Comparison of ENCODE assay signal across 10 cellular contexts in the genomic region with DNA sequence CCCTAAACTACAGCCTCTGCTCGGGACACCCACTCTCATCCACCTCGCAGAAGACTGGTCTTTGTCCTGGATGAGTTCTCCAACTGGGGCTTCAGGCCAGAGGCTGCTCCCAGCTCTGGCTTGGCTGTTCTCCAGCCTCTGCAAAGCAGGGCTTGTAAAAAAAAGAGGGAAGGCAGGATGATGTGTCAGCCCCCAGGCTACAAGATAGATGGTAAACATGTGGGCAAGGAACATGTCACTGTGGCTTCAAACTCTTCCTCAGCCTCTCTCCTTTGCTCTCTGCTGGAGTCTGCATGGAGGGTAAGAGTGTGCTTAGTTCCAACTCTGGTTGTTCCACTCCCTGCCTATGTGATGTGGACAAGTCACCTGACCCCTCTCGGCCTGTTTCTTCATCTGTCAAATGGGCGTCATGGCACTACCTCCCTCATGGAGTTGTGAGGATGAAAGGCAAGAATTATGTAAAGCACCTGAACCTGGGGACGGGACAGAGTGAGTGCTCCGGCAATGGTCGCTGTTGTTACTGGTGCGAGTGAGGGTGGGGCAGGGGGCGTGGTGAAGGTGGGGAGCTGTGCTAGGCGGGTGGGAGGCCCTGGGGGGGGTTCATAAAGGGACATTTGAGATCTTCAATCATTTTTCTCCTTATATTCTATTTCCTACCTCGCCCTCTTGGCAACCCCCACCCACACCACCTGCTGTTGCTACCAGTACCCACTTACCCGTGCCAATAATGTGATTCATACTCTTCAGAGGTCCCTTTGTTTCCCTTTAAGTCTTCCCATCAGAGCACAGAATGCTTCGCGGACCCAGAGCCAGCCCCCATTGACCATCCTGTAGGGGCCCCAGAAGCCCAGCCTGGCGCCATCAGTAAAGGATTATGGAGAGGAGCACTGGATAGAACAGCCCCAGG. TPM values are rescaled to one million over a fixed set of nuclear protein-coding genes. Genes with fewer than 3 reads are reported as not detected.
DNase-seq lines count a peak whose midpoint lies in the region; ATAC-seq and TF ChIP-seq lines count a peak whose summit lies in the region.
"Had no signal": no experiment of that assay in that cellular context is flagged by ENCODE, and none has a peak within 500 bp of the region (broad histone marks: within the 10 kb centered on the region; RNA-seq: fewer than 3 reads in every experiment).

No MANE protein-coding gene starts in this region.

- H3K27ac ChIP-seq in mammary epithelial cell (ENCODE audit: insufficient read depth, low read depth, low read length) = no peak overlapping the region

- no TSS peak for BruUV-seq in mammary epithelial cell (replicated peaks; lab: Mats Ljungman, UMichigan)

- TF ChIP-seq CTCF in mammary epithelial cell (conservative IDR thresholded peaks at IDR 0.05 in 1 of 2, IDR thresholded peaks at IDR 0.05 in 1 of 2; ENCODE audit: extremely low read depth in 1 of 2, insufficient read depth in 1 of 2, low read depth in 1 of 2, low read length in 2 of 2) = no peak

- no peak overlapping the region for H3K4me3 ChIP-seq in MG63
- H3K4me3 ChIP-seq in mammary epithelial cell (replicated peaks in 1 of 3; ENCODE audit: insufficient read depth in 1 of 3, low read depth in 2 of 3, low read length in 3 of 3) = no peak overlapping the region
- H3K4me3 ChIP-seq: dorsolateral prefrontal cortex had no signal

- dilution Hi-C loops in mammary epithelial cell (cut with HindIII; ENCODE audit: low sequenced_read_pairs) = loop anchor here (10.0 kb wide), 1 partner anchor 63 kb away; no protein-coding TSS in a partner anchor

- no peaks in the 10 kb centered on the region for H3K79me2 ChIP-seq in mammary epithelial cell (ENCODE audit: insufficient read depth, low read length)

- WGBS in mammary epithelial cell (ENCODE audit: low coverage, missing lambda C conversion rate) = 0% methylated on average over 9 of the region's 15 CpGs

- H3K9ac ChIP-seq in mammary epithelial cell (ENCODE audit: insufficient read depth, low read length) = no peak overlapping the region

- H3K27me3 ChIP-seq in MG63 (no peaks in the 10 kb centered on the region), mammary epithelial cell (ENCODE audit: insufficient read depth, low read length) (no peaks in the 10 kb centered on the region)
- H3K27me3 ChIP-seq: dorsolateral prefrontal cortex had no signal

- H3K36me3 ChIP-seq in MG63 = no peaks in the 10 kb centered on the region
- no peaks in the 10 kb centered on the region for H3K36me3 ChIP-seq in mammary epithelial cell (ENCODE audit: insufficient read depth, low read length)

- in situ Hi-C loops in mammary epithelial cell (cut with MboI; ENCODE audit: low sequenced_read_pairs in 2 of 2) = no loop called here

- intact Hi-C loops in mammary epithelial cell (cut with micrococcal nuclease) = loop anchor here (2.0 kb wide), 1 partner anchor 21 kb away; a partner anchor contains a TSS

- ATAC-seq in HG03108 (IDR thresholded peaks at IDR 0.05; ENCODE audit: unreplicated experiment) = no peak

- H3K4me1 ChIP-seq in mammary epithelial cell (ENCODE audit: insufficient read depth, low read length) = peaks cover 21% of the 10 kb centered on the region

- H3K9me3 ChIP-seq in MG63 = no peaks in the 10 kb centered on the region
- no peaks in the 10 kb centered on the region for H3K9me3 ChIP-seq in mammary epithelial cell (replicated peaks; ENCODE audit: insufficient read depth, low read length)

- no peak overlapping the region for H2AFZ ChIP-seq in mammary epithelial cell (ENCODE audit: low read depth, low read length)

- CTCF ChIA-PET in mammary epithelial cell (lab: Charles Lee; ENCODE audit: low non-redundant PET) = no interaction called here

- peak; percentile 55 for DNase-seq in ELF-1 (ENCODE audit: low read depth, low spot score)
- peak; percentile 82 for DNase-seq in MG63
- DNase-seq in mammary epithelial cell = peak; percentile 91
- DNase-seq in myocyte (ENCODE audit: low read depth) = peak; percentile 73
- no peak for DNase-seq in activated T-cell treated with anti-CD3 and anti-CD28 coated beads for 4 hours
- no peak for DNase-seq in stimulated activated CD4-positive, alpha-beta T cell treated with anti-CD3 and anti-CD28 coated beads, Interleukin-2, amount 100 ng/mL, for 48 hours
- no peak for DNase-seq in dermis blood vessel endothelial cell
- DNase-seq: dorsolateral prefrontal cortex, NCI-H1048 had no signal

- H3K4me2 ChIP-seq in mammary epithelial cell (ENCODE audit: insufficient read depth, low read depth, low read length) = peak overlapping the region; percentile 33

- no peaks in the 10 kb centered on the region for H4K20me1 ChIP-seq in mammary epithelial cell (ENCODE audit: insufficient read depth, low read length)

RNA-seq across cellular contexts. Expression of a gene that starts 6.8 kb away (rescaled TPM):
- 3.3 and 4.4 TPM in 2 replicates for total RNA-seq in MG63 (2014; rRNA removed; shearing (Covaris generic); ENCODE audit: low replicate concordance)
- total RNA-seq in mammary epithelial cell = 10 to 100 TPM; 10.5 to 16.8 TPM
- 6.3 TPM for polyA plus RNA-seq in mammary epithelial cell
- 15.7 TPM for polyA minus RNA-seq in mammary epithelial cell
- total RNA-seq in myocyte = 9.0 and 10.3 TPM in 2 replicates
- polyA plus RNA-seq in myocyte (2012) = 5.4 TPM
- 11.8 and 14.8 TPM in 2 replicates for total RNA-seq in dermis blood vessel endothelial cell

RNA-seq across cellular contexts. Expression of a gene that starts 20.4 kb away (rescaled TPM):
- 10.8 and 14.2 TPM in 2 replicates for total RNA-seq in MG63 (2014; rRNA removed; shearing (Covaris generic); ENCODE audit: low replicate concordance)
- total RNA-seq in mammary epithelial cell (10 to 100 TPM in 1 of 2 donors, 1 to 10 TPM in 1; 8.0 to 17.1 TPM), myocyte (18.5 and 18.8 TPM in 2 replicates), dermis blood vessel endothelial cell (10.1 and 11.9 TPM in 2 replicates)
- polyA plus RNA-seq in mammary epithelial cell = 9.6 TPM
- 0.52 TPM for polyA minus RNA-seq in mammary epithelial cell
- 10.3 TPM for polyA plus RNA-seq in myocyte (2012)

RNA-seq across cellular contexts. Expression of a gene that starts 33.8 kb away (rescaled TPM):
- 2,095 and 2,469 TPM in 2 replicates for total RNA-seq in MG63 (2014; rRNA removed; shearing (Covaris generic); ENCODE audit: low replicate concordance)
- total RNA-seq in mammary epithelial cell (1,000 to 10,000 TPM; 1,316 to 1,441 TPM), myocyte (1,595 and 2,040 TPM in 2 replicates), dermis blood vessel endothelial cell (969 and 1,693 TPM in 2 replicates)
- polyA plus RNA-seq in mammary epithelial cell = 2,249 TPM
- 561 TPM for polyA minus RNA-seq in mammary epithelial cell
- 1,528 TPM for polyA plus RNA-seq in myocyte (2012)

RNA-seq across cellular contexts. Expression of a gene that starts 33.9 kb away (rescaled TPM):
- total RNA-seq in MG63 (2014; rRNA removed; shearing (Covaris generic); ENCODE audit: low replicate concordance) = 8.3 and 21.6 TPM in 2 replicates
- total RNA-seq in mammary epithelial cell = 10 to 100 TPM; 15.5 to 20.6 TPM
- 9.1 TPM for polyA plus RNA-seq in mammary epithelial cell
- 17.2 TPM for polyA minus RNA-seq in mammary epithelial cell
- 17.1 and 19.6 TPM in 2 replicates for total RNA-seq in myocyte
- 19.2 TPM for polyA plus RNA-seq in myocyte (2012)
- total RNA-seq in dermis blood vessel endothelial cell = 15.7 and 16.2 TPM in 2 replicates

Comparison
In these comparisons a context has a peak if more than half of its experiments do, and no peak if none do; other contexts are left out.
1. DNase-seq: peak in ELF-1 (single experiment), MG63 (single experiment), mammary epithelial cell (single experiment) and myocyte (single experiment); none in activated T-cell treated with anti-CD3 and anti-CD28 coated beads for 4 hours (single experiment), stimulated activated CD4-positive, alpha-beta T cell treated with anti-CD3 and anti-CD28 coated beads, Interleukin-2, amount 100 ng/mL, for 48 hours (0 of 2) and dermis blood vessel endothelial cell (single experiment).